ENCODE assay signal across 16 cellular contexts in genomic region chr11:61571869-61572268, GRCh38. TPM values are rescaled to one million over a fixed set of nuclear protein-coding genes. Genes with fewer than 3 reads are reported as not detected.
A peak's percentile ranks its signal among the peaks of the same experiment; 100 is the strongest.
DNase-seq lines count a peak whose midpoint lies in the region; ATAC-seq and TF ChIP-seq lines count a peak whose summit lies in the region.
"Had no signal": no experiment of that assay in that cellular context is flagged by ENCODE, and none has a peak within 500 bp of the region (broad histone marks: within the 10 kb centered on the region; RNA-seq: fewer than 3 reads in every experiment).

No MANE protein-coding gene starts in this region.

- DNase-seq in head of caudate nucleus (peak in 41 of 42 donors; percentile 52 to 91 (median 74)), left ventricle myocardium inferior (no peak), nucleus accumbens (lab: John Stamatoyannopoulos, UW) (peak in 37 of 56 donors; percentile 8 to 86 (median 48)), NCI-H748 treated with DMSO at 0.1 percent for 48 hours (lab: John Stamatoyannopoulos, UW) (no peak), tibial nerve (ENCODE audit: low spot score in 2 of 2) (no peak), GM23248 (no peak)
- DNase-seq: BE2C; CD4-positive, alpha-beta memory T cell; DND-41; GDM1; H7 had no signal

- WGBS in tibial nerve, 2 donors, result 51 to 63% methylated on average over 3 of the region's 3 CpGs
- WGBS in GM23248 (ENCODE audit: low coverage in 1 of 2, low lambda C conversion rate in 2 of 2, missing lambda C conversion rate in 2 of 2), 2 experiments, result 30 to 32% methylated on average over 3 of the region's 3 CpGs

- H3K27ac ChIP-seq in angular gyrus (ENCODE audit: low read depth, low read length) (peak overlapping the region; percentile 38), left ventricle myocardium inferior (replicated peaks) (peak overlapping the region; percentile 54), tibial nerve (no peak overlapping the region), GM23248 (no peak overlapping the region)
- H3K27ac ChIP-seq: C4-2B had no signal

- H3K27me3 ChIP-seq in left ventricle myocardium inferior (ENCODE audit: low read depth), result peaks cover 5% of the 10 kb centered on the region
- H3K27me3 ChIP-seq in tibial nerve, result peaks cover 0 to 42% of the 10 kb centered on the region in 2 donors
- H3K27me3 ChIP-seq in GM23248 (replicated peaks; ENCODE audit: insufficient read depth), result peaks cover 7% of the 10 kb centered on the region
- H3K27me3 ChIP-seq: BE2C had no signal

- TF ChIP-seq EP300 in tibial nerve (IDR thresholded peaks at IDR 0.05), result no peak

- intact Hi-C loops in head of caudate nucleus (cut with DNase I) (no loop called here), left ventricle myocardium inferior (cut with micrococcal nuclease) (no loop called here)

- H3K9me3 ChIP-seq in left ventricle myocardium inferior (replicated peaks) (no peaks in the 10 kb centered on the region), tibial nerve (no peaks in the 10 kb centered on the region), GM23248 (ENCODE audit: low read depth) (no peaks in the 10 kb centered on the region)
- H3K9me3 ChIP-seq: BE2C had no signal

- H3K9ac ChIP-seq in GM23248, result no peak overlapping the region

- no peaks in the 10 kb centered on the region for H3F3A ChIP-seq in GM23248 (ENCODE audit: insufficient read depth)

- no peaks in the 10 kb centered on the region for H4K20me1 ChIP-seq in GM23248 (ENCODE audit: insufficient read depth)

- no peaks in the 10 kb centered on the region for H3K9me2 ChIP-seq in GM23248 (ENCODE audit: insufficient read depth)

- TF ChIP-seq POLR2A in tibial nerve (IDR thresholded peaks at IDR 0.05), result no peak

- H3K4me1 ChIP-seq in left ventricle myocardium inferior (peaks cover 69% of the 10 kb centered on the region), tibial nerve (peaks cover 0 to 8% (median 0%) of the 10 kb centered on the region in 4 donors), GM23248 (ENCODE audit: insufficient read depth) (no peaks in the 10 kb centered on the region)
- H3K4me1 ChIP-seq: BE2C had no signal

- no peak overlapping the region for H3K4me2 ChIP-seq in GM23248 (ENCODE audit: unreplicated experiment)
- H3K4me2 ChIP-seq: GM23338 had no signal

- H3K36me3 ChIP-seq in left ventricle myocardium inferior, result no peaks in the 10 kb centered on the region
- no peaks in the 10 kb centered on the region for H3K36me3 ChIP-seq in tibial nerve
- H3K36me3 ChIP-seq in GM23248 (ENCODE audit: low read depth), result no peaks in the 10 kb centered on the region
- H3K36me3 ChIP-seq: BE2C had no signal

- H2AFZ ChIP-seq in GM23248, result no peak overlapping the region
- H2AFZ ChIP-seq: GM23338 had no signal

- no peak for ATAC-seq in GM18498 (IDR thresholded peaks at IDR 0.05; ENCODE audit: unreplicated experiment)
- ATAC-seq: GM23338 had no signal

- H3K4me3 ChIP-seq in left ventricle myocardium inferior, result no peak overlapping the region
- no peak overlapping the region for H3K4me3 ChIP-seq in tibial nerve
- H3K4me3 ChIP-seq in GM23248, result no peak overlapping the region
- H3K4me3 ChIP-seq: GM23338 had no signal

- in situ Hi-C loops in GM23248 (cut with MboI), result no loop called here

- TF ChIP-seq CTCF in left ventricle myocardium inferior (IDR thresholded peaks at IDR 0.05; ENCODE audit: borderline replicate concordance), result no peak
- TF ChIP-seq CTCF in tibial nerve (IDR thresholded peaks at IDR 0.05), result no peak

- H3K79me2 ChIP-seq in GM23248 (ENCODE audit: insufficient read depth), result no peaks in the 10 kb centered on the region

RNA-seq across cellular contexts. Expression of gene SYT7, which starts 9.0 kb away (rescaled TPM):
- 18.9 TPM for total RNA-seq in left ventricle myocardium inferior
- 1 to 10 TPM; 1.2 to 2.5 (median 1.8) TPM for total RNA-seq in tibial nerve
- total RNA-seq in GM23248 (2014; rRNA removed; shearing (Covaris generic)), result 1.5 and 1.9 TPM in 2 replicates
- 0.40 and 0.72 TPM in 2 replicates for polyA plus RNA-seq in GM23248 (2016; fragmentation: Nextera tagmentation; extraction: Ambion mirVana)
- total RNA-seq: CD4-positive, alpha-beta memory T cell had no signal
- polyA plus RNA-seq: CD4-positive, alpha-beta memory T cell; IgD-negative memory B cell had no signal

Comparison
In these comparisons a context has a peak if more than half of its experiments do, and no peak if none do; other contexts are left out.
1. H3K27ac ChIP-seq: peak in angular gyrus (single experiment) and left ventricle myocardium inferior (single experiment); none in tibial nerve (0 of 4) and GM23248 (single experiment).
2. DNase-seq: peak in head of caudate nucleus (41 of 42) and nucleus accumbens (37 of 56); none in left ventricle myocardium inferior (single experiment), NCI-H748 treated with DMSO at 0.1 percent for 48 hours (single experiment), tibial nerve (0 of 2) and GM23248 (single experiment).